In genomic region chr21:32410916-32411315, GRCh38 we compare ENCODE assay signal across 9 cellular contexts. TPM values are rescaled to one million over a fixed set of nuclear protein-coding genes. Genes with fewer than 3 reads are reported as not detected.
DNase-seq lines count a peak whose midpoint lies in the region; ATAC-seq and TF ChIP-seq lines count a peak whose summit lies in the region.
"Had no signal": no experiment of that assay in that cellular context is flagged by ENCODE, and none has a peak within 500 bp of the region (broad histone marks: within the 10 kb centered on the region; RNA-seq: fewer than 3 reads in every experiment).

No MANE protein-coding gene starts in this region.

- peak overlapping the region; percentile 93 for H3K4me3 Mint-ChIP-seq in natural killer cell treated with Interleukin-12 subunit alpha and Interleukin-12 subunit beta and Interleukin-15 and Interleukin-18, amount 100 ng/mL, for 72 hours

- intact Hi-C loops in heart right ventricle (cut with DNase I): loop anchor here in 7 of 10 donors (5.0 kb wide), 5 partner anchors 41 to 156 kb away; no protein-coding TSS in a partner anchor
- intact Hi-C loops in left cardiac atrium (cut with DNase I): loop anchor here in 1 of 2 donors (5.0 kb wide), 1 partner anchor 41 kb away; no protein-coding TSS in a partner anchor
- intact Hi-C loops in vagina (cut with DNase I): loop anchor here (5.0 kb wide), 2 partner anchors 111 to 156 kb away; no protein-coding TSS in a partner anchor

- H3K27ac ChIP-seq in heart right ventricle: peak overlapping the region; percentile 95 to 100 (median 99)
- peak overlapping the region; percentile 95 to 97 for H3K27ac ChIP-seq in coronary artery
- peak overlapping the region; percentile 99 for H3K27ac ChIP-seq in vagina

- no peaks in the 10 kb centered on the region for H3K36me3 Mint-ChIP-seq in natural killer cell treated with Interleukin-12 subunit alpha and Interleukin-12 subunit beta and Interleukin-15 and Interleukin-18, amount 100 ng/mL, for 72 hours

- no peaks in the 10 kb centered on the region for H3K9me3 Mint-ChIP-seq in natural killer cell treated with Interleukin-12 subunit alpha and Interleukin-12 subunit beta and Interleukin-15 and Interleukin-18, amount 100 ng/mL, for 72 hours

- DNase-seq in heart right ventricle: no peak
- DNase-seq in left cardiac atrium: no peak
- DNase-seq in coronary artery (ENCODE audit: low spot score): no peak
- DNase-seq in natural killer cell treated with Interleukin-12 subunit alpha and Interleukin-12 subunit beta and Interleukin-15 and Interleukin-18, amount 100 ng/mL, for 72 hours (ENCODE audit: low spot score): no peak
- DNase-seq in vagina (ENCODE audit: extremely low spot score in 2 of 2): no peak
- DNase-seq: foreskin melanocyte had no signal

- ATAC-seq in heart right ventricle (peak in 2 of 8 donors; percentile 2 to 4), left cardiac atrium (no peak), HG02763 (IDR thresholded peaks at IDR 0.05; ENCODE audit: unreplicated experiment) (no peak), HG03571 (IDR thresholded peaks at IDR 0.05; ENCODE audit: unreplicated experiment) (no peak), HG03159 (IDR thresholded peaks at IDR 0.05; ENCODE audit: unreplicated experiment) (no peak)
- ATAC-seq in natural killer cell treated with Interleukin-12 subunit alpha and Interleukin-12 subunit beta and Interleukin-15 and Interleukin-18, amount 100 ng/mL, for 72 hours: no peak

- peaks cover 0 to 6% (median 0%) of the 10 kb centered on the region in 9 donors for H3K36me3 ChIP-seq in heart right ventricle
- no peaks in the 10 kb centered on the region for H3K36me3 ChIP-seq in vagina

- H3K4me3 ChIP-seq in heart right ventricle (peak overlapping the region in 9 of 10 donors; percentile 58 to 92 (median 77)), coronary artery (peak overlapping the region; percentile 94), vagina (peak overlapping the region; percentile 67 to 83)

- no peak for TF ChIP-seq POLR2A in vagina (IDR thresholded peaks at IDR 0.05)

- H3K27me3 ChIP-seq in heart right ventricle (no peaks in the 10 kb centered on the region), vagina (no peaks in the 10 kb centered on the region)

- H3K9me3 ChIP-seq in heart right ventricle (no peaks in the 10 kb centered on the region), vagina (no peaks in the 10 kb centered on the region)

- H3K27me3 Mint-ChIP-seq in natural killer cell treated with Interleukin-12 subunit alpha and Interleukin-12 subunit beta and Interleukin-15 and Interleukin-18, amount 100 ng/mL, for 72 hours: no peaks in the 10 kb centered on the region

- H3K4me1 Mint-ChIP-seq in natural killer cell treated with Interleukin-12 subunit alpha and Interleukin-12 subunit beta and Interleukin-15 and Interleukin-18, amount 100 ng/mL, for 72 hours (ENCODE audit: low read depth in 2 of 2): peaks cover 38 to 42% of the 10 kb centered on the region in 2 donors

- peak overlapping the region; percentile 84 to 86 for H3K27ac Mint-ChIP-seq in natural killer cell treated with Interleukin-12 subunit alpha and Interleukin-12 subunit beta and Interleukin-15 and Interleukin-18, amount 100 ng/mL, for 72 hours

- 51 to 63% methylated on average over 5 of the region's 5 CpGs for WGBS in heart right ventricle, 2 donors

- H3K4me1 ChIP-seq in heart right ventricle (peaks cover 7 to 67% (median 53%) of the 10 kb centered on the region in 9 donors), vagina (peaks cover 42% of the 10 kb centered on the region)

- no peak for TF ChIP-seq CTCF in heart right ventricle (IDR thresholded peaks at IDR 0.05)
- TF ChIP-seq CTCF in coronary artery (IDR thresholded peaks at IDR 0.05): no peak
- TF ChIP-seq CTCF in vagina (IDR thresholded peaks at IDR 0.05): no peak

RNA-seq across cellular contexts. Expression of gene EVA1C, which starts 1.6 kb away (rescaled TPM):
- total RNA-seq in heart right ventricle (10 to 100 TPM; 12.1 to 34.9 (median 13.9) TPM), left cardiac atrium (10 to 100 TPM; 22.1 to 52.8 TPM), vagina (66.5 TPM)
- 10 to 100 TPM; 30.1 to 42.9 TPM for polyA plus RNA-seq in heart right ventricle
- total RNA-seq in natural killer cell treated with Interleukin-12 subunit alpha and Interleukin-12 subunit beta and Interleukin-15 and Interleukin-18, amount 100 ng/mL, for 72 hours: 1 to 10 TPM; 1.2 to 4.7 TPM

RNA-seq across cellular contexts. Expression of gene URB1, which starts 18.1 kb away (rescaled TPM):
- total RNA-seq in heart right ventricle (10 to 100 TPM in 8 of 10 donors, 1 to 10 TPM in 2; 7.3 to 17.7 (median 13.2) TPM), left cardiac atrium (10 to 100 TPM in 1 of 2 donors, 1 to 10 TPM in 1; 8.5 to 13.5 TPM), vagina (23.8 TPM)
- polyA plus RNA-seq in heart right ventricle: 1 to 10 TPM; 4.0 to 4.1 TPM
- 10 to 100 TPM; 21.9 to 56.0 TPM for total RNA-seq in natural killer cell treated with Interleukin-12 subunit alpha and Interleukin-12 subunit beta and Interleukin-15 and Interleukin-18, amount 100 ng/mL, for 72 hours
